In the genomic region with DNA sequence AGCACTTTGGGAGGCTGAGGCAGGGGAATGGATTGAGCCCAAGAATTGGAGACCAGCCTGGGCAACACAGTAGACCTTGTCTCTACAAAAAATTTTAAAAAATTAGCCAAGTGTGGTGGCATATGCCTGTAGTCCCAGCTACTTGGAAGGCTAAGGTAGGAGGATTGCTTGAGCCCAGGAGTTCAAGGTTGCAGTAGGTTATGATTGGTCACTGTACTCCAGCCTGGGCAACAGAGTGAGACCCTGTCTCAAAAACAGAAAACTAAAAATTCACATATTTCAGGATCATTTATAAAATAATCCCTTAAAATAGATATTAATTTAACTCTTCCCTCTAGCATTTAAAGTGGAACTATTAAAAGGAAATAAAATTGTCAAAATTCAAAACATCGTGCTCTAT, we compare ENCODE assay signal across 33 cellular contexts.
"Had no signal": no experiment of that assay in that cellular context is flagged by ENCODE, and none has a peak within 500 bp of the region (broad histone marks: within the 10 kb centered on the region; RNA-seq: fewer than 3 reads in every experiment).

No MANE protein-coding gene starts in this region.

- H3K36me3 ChIP-seq: adrenal gland, gastrocnemius medialis, WERI-Rb-1 had no signal

- H3K27ac ChIP-seq: adrenal gland, body of pancreas, foreskin keratinocyte, gastrocnemius medialis, WERI-Rb-1 had no signal

- ATAC-seq: activated CD4-positive, alpha-beta T cell treated with anti-CD3 and anti-CD28 coated beads for 36 hours; activated CD8-positive, alpha-beta memory T cell treated with anti-CD3 and anti-CD28 coated beads, Interleukin-2, amount 10 ng/mL, durations not matched to agents 7 days and 5 days; activated CD8-positive, alpha-beta T cell treated with anti-CD3 and anti-CD28 coated beads, Interleukin-2, amount 10 ng/mL, durations not matched to agents 7 days and 5 days; activated naive CD8-positive, alpha-beta T cell treated with anti-CD3 and anti-CD28 coated beads, Interleukin-2, amount 50 U/mL, for 24 hours; body of pancreas; esophagus mucosa; foreskin keratinocyte; gastrocnemius medialis; T-helper 17 cell had no signal

- H3K9me3 ChIP-seq: adrenal gland, body of pancreas, gastrocnemius medialis had no signal

- H3K9me3 Mint-ChIP-seq: activated CD4-positive, alpha-beta memory T cell treated with anti-CD3 and anti-CD28 coated beads for 36 hours; activated CD4-positive, alpha-beta T cell treated with anti-CD3 and anti-CD28 coated beads, Interleukin-2, amount 10 ng/mL, durations not matched to agents 24 days and 14 days; activated naive CD4-positive, alpha-beta T cell treated with anti-CD3 and anti-CD28 coated beads for 36 hours; activated naive CD8-positive, alpha-beta T cell treated with anti-CD3 and anti-CD28 coated beads for 36 hours; activated naive CD8-positive, alpha-beta T cell treated with anti-CD3 and anti-CD28 coated beads, Interleukin-2, amount 50 U/mL, for 24 hours; activated T-helper 1 cell treated with anti-CD3 and anti-CD28 coated beads, Interleukin-12 subunit alpha, Interleukin-12 subunit beta, Interleukin-2, Interleukin-4 antibody, amounts not matched to agents 30 ng/mL and 10 ng/mL and 1 ng/mL, durations not matched to agents 14 hours and 24 hours and 36 hours; activated T-helper 2 cell treated with anti-CD3 and anti-CD28 coated beads, Interferon-gamma antibody, Interleukin-2, Interleukin-4, amounts not matched to agents 10 μg/mL and 5 μg/mL and 100 μg/mL, durations not matched to agents 14 hours and 24 hours and 36 hours; endodermal cell; T-helper 2 cell treated with Interferon-gamma antibody and Interleukin-4, amounts not matched to agents 5 μg/mL and 100 μg/mL, for 36 hours had no signal

- DNase-seq: activated CD4-positive, alpha-beta memory T cell treated with anti-CD3 and anti-CD28 coated beads for 36 hours; activated CD4-positive, alpha-beta T cell treated with anti-CD3 and anti-CD28 coated beads for 36 hours; activated CD4-positive, alpha-beta T cell treated with anti-CD3 and anti-CD28 coated beads, Interleukin-2, amount 10 ng/mL, durations not matched to agents 24 days and 14 days; activated CD4-positive, CD25-positive, alpha-beta regulatory T cell; activated CD4-positive, CD25-positive, alpha-beta regulatory T cell treated with anti-CD3 and anti-CD28 coated beads, Interleukin-2, amount 50 U/mL, for 72 hours; activated CD8-positive, alpha-beta memory T cell treated with anti-CD3 and anti-CD28 coated beads, Interleukin-2, amount 10 ng/mL, durations not matched to agents 7 days and 5 days; activated CD8-positive, alpha-beta memory T cell treated with anti-CD3 and anti-CD28 coated beads, Interleukin-2, amount 50 U/mL, for 4 hours; activated CD8-positive, alpha-beta T cell treated with anti-CD3 and anti-CD28 coated beads, Interleukin-2, amount 10 ng/mL, durations not matched to agents 7 days and 5 days; activated effector memory CD4-positive, alpha-beta T cell treated with anti-CD3 and anti-CD28 coated beads, Interleukin-2, amount 50 U/mL, for 16 hours; activated naive CD4-positive, alpha-beta T cell treated with anti-CD3 and anti-CD28 coated beads for 36 hours; activated naive CD8-positive, alpha-beta T cell treated with anti-CD3 and anti-CD28 coated beads for 36 hours; activated naive CD8-positive, alpha-beta T cell treated with anti-CD3 and anti-CD28 coated beads, Interleukin-2, amount 50 U/mL, for 24 hours; activated T-cell treated with anti-CD3 and anti-CD28 coated beads, Interleukin-2, amount 50 U/mL, for 1 hour; activated T-cell treated with anti-CD3 and anti-CD28 coated beads, Interleukin-2, amount 50 U/mL, for 48 hours; adrenal gland; amygdala; aorta; body of pancreas; caudate nucleus; effector memory CD4-positive, alpha-beta T cell; endodermal cell; foreskin keratinocyte; gastrocnemius medialis; glutamatergic neuron; T-helper 1 cell; T-helper 17 cell; T1000; WERI-Rb-1 had no signal

- H3K4me3 Mint-ChIP-seq: activated CD4-positive, alpha-beta memory T cell treated with anti-CD3 and anti-CD28 coated beads for 36 hours; activated CD4-positive, alpha-beta T cell treated with anti-CD3 and anti-CD28 coated beads for 36 hours; activated CD4-positive, alpha-beta T cell treated with anti-CD3 and anti-CD28 coated beads, Interleukin-2, amount 10 ng/mL, durations not matched to agents 24 days and 14 days; activated CD8-positive, alpha-beta memory T cell treated with anti-CD3 and anti-CD28 coated beads, Interleukin-2, amount 10 ng/mL, durations not matched to agents 7 days and 5 days; activated CD8-positive, alpha-beta T cell treated with anti-CD3 and anti-CD28 coated beads, Interleukin-2, amount 10 ng/mL, durations not matched to agents 7 days and 5 days; activated naive CD4-positive, alpha-beta T cell treated with anti-CD3 and anti-CD28 coated beads for 36 hours; activated naive CD4-positive, alpha-beta T cell treated with anti-CD3 and anti-CD28 coated beads, Interleukin-2, amount 50 U/mL, for 24 hours; activated naive CD8-positive, alpha-beta T cell treated with anti-CD3 and anti-CD28 coated beads for 36 hours; activated naive CD8-positive, alpha-beta T cell treated with anti-CD3 and anti-CD28 coated beads, Interleukin-2, amount 50 U/mL, for 24 hours; activated T-helper 1 cell treated with anti-CD3 and anti-CD28 coated beads, Interleukin-12 subunit alpha, Interleukin-12 subunit beta, Interleukin-2, Interleukin-4 antibody, amounts not matched to agents 30 ng/mL and 10 ng/mL and 1 ng/mL, durations not matched to agents 14 hours and 24 hours and 36 hours; endodermal cell; T-helper 17 cell; T-helper 2 cell treated with Interferon-gamma antibody and Interleukin-4, amounts not matched to agents 5 μg/mL and 100 μg/mL, for 36 hours had no signal

- H3K4me3 ChIP-seq: adrenal gland, body of pancreas, gastrocnemius medialis had no signal

- H3K27ac Mint-ChIP-seq: activated CD4-positive, alpha-beta memory T cell treated with anti-CD3 and anti-CD28 coated beads for 36 hours; activated CD4-positive, alpha-beta T cell treated with anti-CD3 and anti-CD28 coated beads for 36 hours; activated CD4-positive, alpha-beta T cell treated with anti-CD3 and anti-CD28 coated beads, Interleukin-2, amount 10 ng/mL, durations not matched to agents 24 days and 14 days; activated CD8-positive, alpha-beta memory T cell treated with anti-CD3 and anti-CD28 coated beads, Interleukin-2, amount 10 ng/mL, durations not matched to agents 7 days and 5 days; activated CD8-positive, alpha-beta T cell treated with anti-CD3 and anti-CD28 coated beads, Interleukin-2, amount 10 ng/mL, durations not matched to agents 7 days and 5 days; activated naive CD4-positive, alpha-beta T cell treated with anti-CD3 and anti-CD28 coated beads for 36 hours; activated naive CD4-positive, alpha-beta T cell treated with anti-CD3 and anti-CD28 coated beads, Interleukin-2, amount 50 U/mL, for 24 hours; activated naive CD8-positive, alpha-beta T cell treated with anti-CD3 and anti-CD28 coated beads for 36 hours; activated naive CD8-positive, alpha-beta T cell treated with anti-CD3 and anti-CD28 coated beads, Interleukin-2, amount 50 U/mL, for 24 hours; activated T-helper 1 cell treated with anti-CD3 and anti-CD28 coated beads, Interleukin-12 subunit alpha, Interleukin-12 subunit beta, Interleukin-2, Interleukin-4 antibody, amounts not matched to agents 30 ng/mL and 10 ng/mL and 1 ng/mL, durations not matched to agents 14 hours and 24 hours and 36 hours; activated T-helper 2 cell treated with anti-CD3 and anti-CD28 coated beads, Interferon-gamma antibody, Interleukin-2, Interleukin-4, amounts not matched to agents 10 μg/mL and 5 μg/mL and 100 μg/mL, durations not matched to agents 14 hours and 24 hours and 36 hours; T-helper 17 cell had no signal

- H3K36me3 Mint-ChIP-seq: activated CD4-positive, alpha-beta memory T cell treated with anti-CD3 and anti-CD28 coated beads for 36 hours; activated naive CD8-positive, alpha-beta T cell treated with anti-CD3 and anti-CD28 coated beads for 36 hours had no signal

- H3K27me3 ChIP-seq: adrenal gland, body of pancreas, foreskin keratinocyte, gastrocnemius medialis had no signal
